8 cellular contexts compared by ENCODE assay signal in the genomic region with DNA sequence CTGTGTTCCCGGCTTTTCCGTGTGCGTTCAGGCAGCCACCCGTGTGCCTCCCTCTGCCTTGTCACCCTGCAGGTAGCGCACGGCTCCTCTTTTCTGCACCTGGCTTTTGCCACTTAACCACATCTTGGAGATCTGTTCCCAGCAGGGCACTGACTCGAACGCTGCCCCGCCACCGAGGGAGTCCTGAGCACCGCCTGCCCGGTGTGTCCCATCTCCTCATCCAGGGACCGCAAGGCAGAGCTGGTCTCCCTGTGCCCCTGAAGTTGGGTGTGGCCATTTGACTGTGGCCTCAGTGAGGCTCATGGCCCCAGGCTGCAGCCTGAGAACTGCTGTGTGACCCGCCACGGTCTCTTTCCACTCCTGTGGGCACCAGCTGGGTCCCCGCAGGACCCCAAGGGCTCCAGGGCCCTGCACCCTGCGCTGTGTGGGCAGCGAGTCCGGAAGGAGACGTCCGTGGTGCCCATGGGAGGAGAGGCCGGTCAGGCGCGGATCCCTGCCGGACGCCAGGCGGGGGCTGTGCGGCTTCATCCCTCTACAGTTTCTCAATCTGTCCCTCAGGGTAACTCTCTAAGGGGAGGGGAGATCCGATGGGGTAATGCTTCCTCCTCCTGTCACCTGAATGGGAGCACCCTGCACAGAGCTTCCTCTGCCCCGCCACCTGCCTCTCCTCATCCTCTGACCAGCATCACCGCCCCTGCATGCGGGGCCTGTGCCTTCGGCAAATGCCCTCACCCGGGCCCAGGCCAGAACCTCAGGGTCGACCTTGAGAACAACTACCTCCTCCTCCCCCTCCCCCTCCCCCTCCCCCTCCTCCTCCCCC. TPM values are rescaled to one million over a fixed set of nuclear protein-coding genes. Genes with fewer than 3 reads are reported as not detected.
DNase-seq lines count a peak whose midpoint lies in the region; ATAC-seq and TF ChIP-seq lines count a peak whose summit lies in the region.

No MANE protein-coding gene starts in this region.

- H2BK120ac ChIP-seq in IMR-90 (ENCODE audit: low read depth, low read length), result no peak overlapping the region

- no peak overlapping the region for H3K23ac ChIP-seq in IMR-90 (ENCODE audit: low read depth, low read length)

- H3K9me3 ChIP-seq in IMR-90 (ENCODE audit: control insufficient read depth, insufficient read depth, low read length), result no peaks in the 10 kb centered on the region

- 0 out of 2 replicates have a peak, but pooled peaks cover 3% of the 10 kb centered on the region for H3K9me1 ChIP-seq in IMR-90 (ENCODE audit: insufficient read depth, low read length)

- DNase-seq in NCI-H1417 (lab: John Stamatoyannopoulos, UW) (peak; percentile 42 to 71 (median 65)), NCI-H1417 treated with DMSO at 0.1 percent for 48 hours (lab: John Stamatoyannopoulos, UW) (no peak), IMR-90 (no peak), nephron progenitor cell (no peak), head of caudate nucleus (no peak), NCI-H146 (lab: John Stamatoyannopoulos, UW) (no peak)
- no peak for DNase-seq in stimulated activated naive CD4-positive, alpha-beta T cell treated with Interleukin-2 at 50 U/mL for 16 hours (lab: John Stamatoyannopoulos, UW)

- H3K9ac ChIP-seq in IMR-90 (ENCODE audit: low read depth, low read length), result no peak overlapping the region

- peak overlapping the region; percentile 78 for H2AK9ac ChIP-seq in IMR-90 (replicated peaks; ENCODE audit: low read depth, low read length, poor library complexity)

- POLR2A ChIA-PET in IMR-90 (lab: Charles Lee; ENCODE audit: unreplicated experiment), result no interaction called here

- H2BK15ac ChIP-seq in IMR-90 (ENCODE audit: low read depth, low read length), result no peak overlapping the region

- no peaks in the 10 kb centered on the region for H3K9me3 Mint-ChIP-seq in nephron progenitor cell

- H3K4me3 ChIP-seq in IMR-90 (ENCODE audit: insufficient read depth, low read depth, low read length), result no peak overlapping the region

- H3K27ac ChIP-seq in IMR-90 (ENCODE audit: insufficient read depth, low read length) (no peak overlapping the region), VCaP (peak overlapping the region; percentile 79; the same call in 1 of the 2 replicates)

- WGBS in IMR-90 (ENCODE audit: extremely low coverage in 2 of 2, insufficient read length in 1 of 2), 2 experiments, result 96% methylated on average over 9 of the region's 35 CpGs; no CpG with 5 or more reads in 1 of the 2 experiments

- no peak overlapping the region for H2BK5ac ChIP-seq in IMR-90 (ENCODE audit: low read depth, low read length, poor library complexity, severe bottlenecking)

- H3K56ac ChIP-seq in IMR-90 (ENCODE audit: extremely low read depth, insufficient read depth, low read length), result no peak overlapping the region

- H3K4me1 ChIP-seq in IMR-90 (ENCODE audit: control insufficient read depth, insufficient read depth, low read length), result peaks cover 5% of the 10 kb centered on the region

- no peak overlapping the region for H2AFZ ChIP-seq in IMR-90 (replicated peaks; ENCODE audit: low read length, poor library complexity)

- no peak overlapping the region for H3K4me2 ChIP-seq in IMR-90 (ENCODE audit: low read depth, low read length)

- H3K14ac ChIP-seq in IMR-90 (replicated peaks; ENCODE audit: low read depth, low read length), result no peak overlapping the region

- H3K36me3 ChIP-seq in IMR-90 (ENCODE audit: control insufficient read depth, insufficient read depth, low read length), result peaks cover 16% of the 10 kb centered on the region

- no peak for ATAC-seq in IMR-90 (ENCODE audit: low read depth)

- dilution Hi-C loops in IMR-90 (cut with HindIII; ENCODE audit: low sequenced_read_pairs, unreplicated experiment), result no loop called here

- peak overlapping the region; percentile 66 for H3K4me3 Mint-ChIP-seq in nephron progenitor cell

- no peak for TF ChIP-seq POLR2A in IMR-90 (IDR thresholded peaks at IDR 0.05; ENCODE audit: low read depth, low read length)

- peak overlapping the region; percentile 73; the same call in 1 of the 2 replicates for H2AK5ac ChIP-seq in IMR-90 (ENCODE audit: low read depth, low read length)

- TF ChIP-seq CTCF in IMR-90 (conservative IDR thresholded peaks at IDR 0.05; ENCODE audit: low read depth, low read length) (no peak), VCaP (conservative IDR thresholded peaks at IDR 0.05) (no peak), nephron progenitor cell (IDR thresholded peaks at IDR 0.05) (no peak)

- intact Hi-C loops in IMR-90 (cut with micrococcal nuclease) (no loop called here), head of caudate nucleus (cut with DNase I) (loop anchor here (10.0 kb wide), 1 partner anchor 59 kb away; no protein-coding TSS in a partner anchor)

- H3K4ac ChIP-seq in IMR-90 (ENCODE audit: low read depth, low read length), result no peak overlapping the region

- H3K18ac ChIP-seq in IMR-90 (ENCODE audit: low read depth, low read length), result no peak overlapping the region

- H3K27me3 ChIP-seq in IMR-90 (ENCODE audit: control insufficient read depth, insufficient read depth, low read length), result no peaks in the 10 kb centered on the region

- no TSS peak for BruUV-seq in IMR-90 (replicated peaks; lab: Mats Ljungman, UMichigan)

- H4K8ac ChIP-seq in IMR-90 (ENCODE audit: low read depth in 2 of 2, low read length in 2 of 2), result no peak overlapping the region

- in situ Hi-C loops in IMR-90 (cut with MboI; ENCODE audit: low sequenced_read_pairs), result no loop called here

- CTCF ChIA-PET in IMR-90 (lab: Yijun Ruan, JAX), result no interaction called here

- H3K27ac Mint-ChIP-seq in nephron progenitor cell, result no peak overlapping the region

- H3K27me3 Mint-ChIP-seq in nephron progenitor cell (ENCODE audit: low read depth, poor library complexity), result peaks cover 4% of the 10 kb centered on the region

- no peak for TF ChIP-seq RAD21 in IMR-90 (IDR thresholded peaks at IDR 0.05; ENCODE audit: low read length)

- H2BK20ac ChIP-seq in IMR-90 (ENCODE audit: low read depth, low read length), result no peak overlapping the region

- peaks cover 39% of the 10 kb centered on the region for H3K4me1 Mint-ChIP-seq in nephron progenitor cell

- H4K91ac ChIP-seq in IMR-90 (ENCODE audit: insufficient read depth, low read depth, low read length), result no peak overlapping the region

- H3K79me1 ChIP-seq in IMR-90 (ENCODE audit: low read depth in 1 of 2, low read length in 2 of 2), result peaks cover 16 to 37% of the 10 kb centered on the region in 2 experiments

- peaks cover 14% of the 10 kb centered on the region for H3K36me3 Mint-ChIP-seq in nephron progenitor cell (ENCODE audit: low read depth)

- H4K20me1 ChIP-seq in IMR-90 (ENCODE audit: insufficient read depth, low read length), result peaks cover 14% of the 10 kb centered on the region

- no peak overlapping the region for H4K5ac ChIP-seq in IMR-90 (ENCODE audit: low read depth, low read length)

TF ChIP-seq in IMR-90, 13 proteins besides CTCF, POLR2A, EP300 and RAD21 (continues in another document):
- TF ChIP-seq CEBPB (IDR thresholded peaks at IDR 0.05; ENCODE audit: low read depth, low read length) (no peak), MAFK (IDR thresholded peaks at IDR 0.05; ENCODE audit: low read depth, low read length) (no peak), SMC3 (IDR thresholded peaks at IDR 0.05; ENCODE audit: low read depth, low read length) (no peak), CHD1 (IDR thresholded peaks at IDR 0.05; ENCODE audit: low read depth, low read length) (no peak), NFE2L2 (IDR thresholded peaks at IDR 0.05; ENCODE audit: low read depth, low read length) (no peak), MXI1 (IDR thresholded peaks at IDR 0.05; ENCODE audit: borderline replicate concordance, low read depth, low read length) (no peak), MAZ (IDR thresholded peaks at IDR 0.05; ENCODE audit: borderline replicate concordance, low read depth, low read length) (no peak), BHLHE40 (IDR thresholded peaks at IDR 0.05; ENCODE audit: low read depth, low read length) (no peak), FOS (IDR thresholded peaks at IDR 0.05; ENCODE audit: low read depth, low read length) (no peak), RFX5 (IDR thresholded peaks at IDR 0.05; ENCODE audit: low read depth, low read length) (no peak), RCOR1 (IDR thresholded peaks at IDR 0.05; ENCODE audit: insufficient replicate concordance, low read length) (no peak)
- TF ChIP-seq, protein P1, sequence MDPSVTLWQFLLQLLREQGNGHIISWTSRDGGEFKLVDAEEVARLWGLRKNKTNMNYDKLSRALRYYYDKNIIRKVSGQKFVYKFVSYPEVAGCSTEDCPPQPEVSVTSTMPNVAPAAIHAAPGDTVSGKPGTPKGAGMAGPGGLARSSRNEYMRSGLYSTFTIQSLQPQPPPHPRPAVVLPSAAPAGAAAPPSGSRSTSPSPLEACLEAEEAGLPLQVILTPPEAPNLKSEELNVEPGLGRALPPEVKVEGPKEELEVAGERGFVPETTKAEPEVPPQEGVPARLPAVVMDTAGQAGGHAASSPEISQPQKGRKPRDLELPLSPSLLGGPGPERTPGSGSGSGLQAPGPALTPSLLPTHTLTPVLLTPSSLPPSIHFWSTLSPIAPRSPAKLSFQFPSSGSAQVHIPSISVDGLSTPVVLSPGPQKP (IDR thresholded peaks at IDR 0.05; ENCODE audit: borderline replicate concordance, low read depth, low read length), result no peak

RNA-seq across cellular contexts. Expression of gene INTS1, which starts 1.8 kb away (rescaled TPM):
- total RNA-seq in IMR-90 (2012; rRNA removed), result 9.3 and 10.0 TPM in 2 replicates
- 40.1 and 47.1 TPM in 2 replicates for polyA plus RNA-seq in IMR-90 (2012; rRNA removed)
- polyA plus RNA-seq in IMR-90 (2012; cell fraction: cytosol; rRNA removed), result 32.2 and 35.8 TPM in 2 replicates
- 80.3 and 296 TPM in 2 replicates for polyA plus RNA-seq in IMR-90 (2012; cell fraction: nucleus; rRNA removed; ENCODE audit: low replicate concordance)

RNA-seq across cellular contexts. Expression of gene MAFK, which starts 24.6 kb away (rescaled TPM):
- 16.4 and 19.2 TPM in 2 replicates for total RNA-seq in IMR-90 (2012; rRNA removed)
- polyA plus RNA-seq in IMR-90 (2012; rRNA removed), result 27.1 and 27.9 TPM in 2 replicates
- 9.3 and 16.3 TPM in 2 replicates for polyA plus RNA-seq in IMR-90 (2012; cell fraction: cytosol; rRNA removed)
- polyA plus RNA-seq in IMR-90 (2012; cell fraction: nucleus; rRNA removed; ENCODE audit: low replicate concordance), result 216 and 262 TPM in 2 replicates

RNA-seq across cellular contexts. Expression of gene MICALL2, which starts 46.7 kb away (rescaled TPM):
- 6.1 and 6.6 TPM in 2 replicates for total RNA-seq in IMR-90 (2012; rRNA removed)
- polyA plus RNA-seq in IMR-90 (2012; rRNA removed), result 34.1 and 37.2 TPM in 2 replicates
- polyA plus RNA-seq in IMR-90 (2012; cell fraction: cytosol; rRNA removed), result 14.3 and 22.8 TPM in 2 replicates
- 294 and 597 TPM in 2 replicates for polyA plus RNA-seq in IMR-90 (2012; cell fraction: nucleus; rRNA removed; ENCODE audit: low replicate concordance)

RNA-seq across cellular contexts. Expression of gene TMEM184A, which starts 50.1 kb away (rescaled TPM):
- total RNA-seq in IMR-90 (2012; rRNA removed), result 0.28 and 0.36 TPM in 2 replicates
- polyA plus RNA-seq in IMR-90 (2012; rRNA removed), result 1.9 TPM in 2 replicates
- polyA plus RNA-seq in IMR-90 (2012; cell fraction: cytosol; rRNA removed), result 0.74 and 1.2 TPM in 2 replicates
- polyA plus RNA-seq in IMR-90 (2012; cell fraction: nucleus; rRNA removed; ENCODE audit: low replicate concordance), result 4.1 and 11.5 TPM in 2 replicates

Comparison
In these comparisons a context has a peak if more than half of its experiments do, and no peak if none do; other contexts are left out.
1. DNase-seq: peak in NCI-H1417 (3 of 3); none in NCI-H1417 treated with DMSO at 0.1 percent for 48 hours (single experiment), IMR-90 (single experiment), nephron progenitor cell (single experiment), head of caudate nucleus (0 of 42), NCI-H146 (single experiment) and stimulated activated naive CD4-positive, alpha-beta T cell treated with Interleukin-2 at 50 U/mL for 16 hours (single experiment).